In the genomic region with DNA sequence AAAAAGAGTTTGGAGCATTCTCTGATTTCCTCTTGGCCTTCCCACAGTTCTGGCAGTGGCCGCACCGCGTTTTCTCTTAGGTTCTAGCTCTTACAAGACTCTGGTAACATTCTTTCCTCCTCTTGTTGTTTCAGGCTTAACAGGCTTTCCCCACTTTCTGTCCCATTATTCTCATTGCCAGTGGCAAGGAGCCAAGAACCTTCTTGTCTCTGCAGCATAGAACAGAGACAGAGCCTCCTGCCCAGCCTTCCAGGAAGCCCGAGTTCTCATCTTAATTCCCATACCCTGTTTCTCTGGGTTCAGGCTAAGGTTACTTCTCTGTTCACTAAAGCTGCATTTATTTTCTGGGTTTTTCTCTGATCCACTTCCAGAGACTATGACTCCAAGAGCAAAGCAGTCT, we compare ENCODE assay signal across 13 cellular contexts.
A peak's percentile ranks its signal among the peaks of the same experiment; 100 is the strongest.
DNase-seq lines count a peak whose midpoint lies in the region; ATAC-seq, FAIRE-seq and TF ChIP-seq lines count a peak whose summit lies in the region.
"Had no signal": no experiment of that assay in that cellular context is flagged by ENCODE, and none has a peak within 500 bp of the region (broad histone marks: within the 10 kb centered on the region; RNA-seq: fewer than 3 reads in every experiment).

No MANE protein-coding gene starts in this region.

- DNase-seq in astrocyte (ENCODE audit: low read depth) (peak; percentile 85), fibroblast of the aortic adventitia (ENCODE audit: low read depth) (peak; percentile 96), thoracic aorta (ENCODE audit: low spot score) (no peak), NCI-H226 (no peak), SW 1271 (lab: John Stamatoyannopoulos, UW) (no peak)
- no peak for DNase-seq in effector CD8-positive, alpha-beta T cell (lab: John Stamatoyannopoulos, UW)
- DNase-seq: activated B cell treated with CpG ODN at 0.5 μM for 24 hours; amniotic stem cell; NCI-H1092 treated with DMSO at 0.1 percent for 48 hours; NCI-H82; stimulated activated naive CD8-positive, alpha-beta T cell treated with anti-CD3 and anti-CD28 coated beads, Interleukin-15, amount 100 ng/mL, for 72 hours had no signal

- peaks cover 41% of the 10 kb centered on the region for H3K4me1 ChIP-seq in astrocyte (ENCODE audit: insufficient read depth, low read length)
- H3K4me1 ChIP-seq in muscle layer of duodenum (ENCODE audit: control insufficient read depth in 1 of 2, insufficient read depth in 2 of 2, low read length in 2 of 2) = peaks cover 0 to 6% of the 10 kb centered on the region in 2 donors
- peaks cover 39 to 85% of the 10 kb centered on the region in 2 donors for H3K4me1 ChIP-seq in thoracic aorta (ENCODE audit: control insufficient read depth in 1 of 2, low read depth in 2 of 2)

- TF ChIP-seq CTCF in astrocyte (IDR thresholded peaks at IDR 0.05; ENCODE audit: insufficient read depth, low read depth, low read length) (no peak), fibroblast of the aortic adventitia (IDR thresholded peaks at IDR 0.05; ENCODE audit: insufficient read depth, low read length) (no peak), thoracic aorta (IDR thresholded peaks at IDR 0.05) (no peak)

- H3K27ac ChIP-seq in astrocyte (ENCODE audit: low read depth, low read length) (no peak overlapping the region), muscle layer of duodenum (ENCODE audit: low read length) (peak overlapping the region; percentile 46), thoracic aorta (peak overlapping the region; percentile 67 to 80)

- peak overlapping the region; percentile 14 for H3K27ac Mint-ChIP-seq in astrocyte (ENCODE audit: unreplicated experiment)
- H3K27ac Mint-ChIP-seq: activated B cell treated with CpG ODN at 0.5 μM for 24 hours; stimulated activated naive CD8-positive, alpha-beta T cell treated with anti-CD3 and anti-CD28 coated beads, Interleukin-15, amount 100 ng/mL, for 72 hours had no signal

- H3K36me3 ChIP-seq in astrocyte (ENCODE audit: insufficient read depth, low read length) (no peaks in the 10 kb centered on the region), muscle layer of duodenum (ENCODE audit: control insufficient read depth in 1 of 2, insufficient read depth in 2 of 2, low read length in 2 of 2) (no peaks in the 10 kb centered on the region), thoracic aorta (no peaks in the 10 kb centered on the region)

- no peak overlapping the region for H3K4me3 Mint-ChIP-seq in astrocyte (ENCODE audit: unreplicated experiment)
- H3K4me3 Mint-ChIP-seq: activated B cell treated with CpG ODN at 0.5 μM for 24 hours; stimulated activated naive CD8-positive, alpha-beta T cell treated with anti-CD3 and anti-CD28 coated beads, Interleukin-15, amount 100 ng/mL, for 72 hours had no signal

- H3K79me2 ChIP-seq in astrocyte (ENCODE audit: insufficient read depth, low read length) = no peaks in the 10 kb centered on the region

- no peak overlapping the region for H2AFZ ChIP-seq in astrocyte (ENCODE audit: low read depth, low read length)

- no peak overlapping the region for H3K9ac ChIP-seq in astrocyte (ENCODE audit: low read length)

- no peaks in the 10 kb centered on the region for H3K27me3 ChIP-seq in astrocyte (ENCODE audit: insufficient read depth, low read length)
- no peaks in the 10 kb centered on the region for H3K27me3 ChIP-seq in muscle layer of duodenum (ENCODE audit: low read depth, low read length)
- H3K27me3 ChIP-seq in thoracic aorta (replicated peaks; ENCODE audit: insufficient read depth) = no peaks in the 10 kb centered on the region

- ATAC-seq in thoracic aorta (ENCODE audit: insufficient number of reproducible peaks, low FRiP score, low read depth) (no peak), HG03432 (IDR thresholded peaks at IDR 0.05; ENCODE audit: unreplicated experiment) (no peak)
- ATAC-seq: stimulated activated naive CD8-positive, alpha-beta T cell treated with anti-CD3 and anti-CD28 coated beads, Interleukin-15, amount 100 ng/mL, for 72 hours had no signal

- no peak for FAIRE-seq in astrocyte (lab: Jason Lieb, UNC)

- H3K9me3 ChIP-seq in astrocyte (ENCODE audit: insufficient read depth, low read depth, low read length) (no peaks in the 10 kb centered on the region), muscle layer of duodenum (ENCODE audit: control insufficient read depth in 1 of 2, low read length in 2 of 2) (no peaks in the 10 kb centered on the region), thoracic aorta (no peaks in the 10 kb centered on the region)

- H3K4me3 ChIP-seq in astrocyte (ENCODE audit: insufficient read depth, low read depth, low read length) = no peak overlapping the region
- H3K4me3 ChIP-seq in fibroblast of the aortic adventitia (ENCODE audit: low read depth, low read length) = no peak overlapping the region
- no peak overlapping the region for H3K4me3 ChIP-seq in muscle layer of duodenum (ENCODE audit: low read depth in 1 of 2, low read length in 2 of 2)
- no peak overlapping the region for H3K4me3 ChIP-seq in thoracic aorta

- H3K9me3 Mint-ChIP-seq in astrocyte (ENCODE audit: unreplicated experiment) = peaks cover 3% of the 10 kb centered on the region
- H3K9me3 Mint-ChIP-seq: activated B cell treated with CpG ODN at 0.5 μM for 24 hours; stimulated activated naive CD8-positive, alpha-beta T cell treated with anti-CD3 and anti-CD28 coated beads, Interleukin-15, amount 100 ng/mL, for 72 hours had no signal

- H3K4me1 Mint-ChIP-seq in astrocyte (ENCODE audit: low read depth, unreplicated experiment) = peaks cover 41% of the 10 kb centered on the region
- H3K4me1 Mint-ChIP-seq: activated B cell treated with CpG ODN at 0.5 μM for 24 hours; stimulated activated naive CD8-positive, alpha-beta T cell treated with anti-CD3 and anti-CD28 coated beads, Interleukin-15, amount 100 ng/mL, for 72 hours had no signal

- no peak overlapping the region for H3K4me2 ChIP-seq in astrocyte (ENCODE audit: low read length)

- no peaks in the 10 kb centered on the region for H4K20me1 ChIP-seq in astrocyte (ENCODE audit: insufficient read depth, low read length)

- no peaks in the 10 kb centered on the region for H3K36me3 Mint-ChIP-seq in astrocyte (ENCODE audit: low read depth, unreplicated experiment)

- H3K27me3 Mint-ChIP-seq in astrocyte (ENCODE audit: low read depth, unreplicated experiment) = no peaks in the 10 kb centered on the region
- H3K27me3 Mint-ChIP-seq: stimulated activated naive CD8-positive, alpha-beta T cell treated with anti-CD3 and anti-CD28 coated beads, Interleukin-15, amount 100 ng/mL, for 72 hours had no signal

Comparison
In these comparisons a context has a peak if more than half of its experiments do, and no peak if none do; other contexts are left out.
1. DNase-seq: peak in astrocyte (single experiment) and fibroblast of the aortic adventitia (single experiment); none in thoracic aorta (single experiment), effector CD8-positive, alpha-beta T cell (single experiment), NCI-H226 (single experiment) and SW 1271 (0 of 2).